Comparison of ENCODE assay signal across 10 cellular contexts in genomic region chr1:181113061-181113695, GRCh38. TPM values are rescaled to one million over a fixed set of nuclear protein-coding genes. Genes with fewer than 3 reads are reported as not detected.
DNase-seq lines count a peak whose midpoint lies in the region; ATAC-seq and TF ChIP-seq lines count a peak whose summit lies in the region.
"Had no signal": no experiment of that assay in that cellular context is flagged by ENCODE, and none has a peak within 500 bp of the region (broad histone marks: within the 10 kb centered on the region; RNA-seq: fewer than 3 reads in every experiment).

No MANE protein-coding gene starts in this region.

- no peak overlapping the region for H2AK5ac ChIP-seq in mesenchymal stem cell (ENCODE audit: low read length, severe bottlenecking)

- H2BK15ac ChIP-seq in mesenchymal stem cell (ENCODE audit: low read depth, poor library complexity, severe bottlenecking) = peak overlapping the region; percentile 83

- no peak overlapping the region for H2BK5ac ChIP-seq in mesenchymal stem cell (ENCODE audit: low read depth, low read length, poor library complexity, severe bottlenecking)

- peak overlapping the region; percentile 15 for H4K91ac ChIP-seq in mesenchymal stem cell (ENCODE audit: low read length)

- no peaks in the 10 kb centered on the region for H3K27me3 ChIP-seq in ACC112 (ENCODE audit: insufficient read depth, low read length)
- H3K27me3 ChIP-seq in mesenchymal stem cell (ENCODE audit: control insufficient read depth in 1 of 2, insufficient read depth in 1 of 2, low read length in 2 of 2) = no peaks in the 10 kb centered on the region

- no peaks in the 10 kb centered on the region for H3K79me2 ChIP-seq in ACC112 (ENCODE audit: control insufficient read depth, insufficient read depth, low read length, unreplicated experiment)

- peaks cover 49% of the 10 kb centered on the region for H3K4me1 ChIP-seq in ACC112 (ENCODE audit: control insufficient read depth, insufficient read depth, low read length, unreplicated experiment)
- peaks cover 21% of the 10 kb centered on the region for H3K4me1 ChIP-seq in mesenchymal stem cell (ENCODE audit: control insufficient read depth, insufficient read depth, low read depth, low read length)

- WGBS in mesenchymal stem cell = 32% methylated on average over 5 of the region's 7 CpGs

- H3K23ac ChIP-seq in mesenchymal stem cell (ENCODE audit: low read length in 2 of 2) = peak overlapping the region in 1 of 2 experiments; percentile 46

- H3K4me2 ChIP-seq in mesenchymal stem cell (ENCODE audit: low read length, poor library complexity, severe bottlenecking) = no peak overlapping the region

- TF ChIP-seq CTCF in choroid plexus epithelial cell (conservative IDR thresholded peaks at IDR 0.05; ENCODE audit: low read depth, low read length) = no peak

- peak overlapping the region; percentile 29 to 64 for H3K4ac ChIP-seq in mesenchymal stem cell (ENCODE audit: low read depth in 1 of 2, low read length in 2 of 2)

- H2BK120ac ChIP-seq in mesenchymal stem cell (ENCODE audit: low read depth, low read length) = peak overlapping the region; percentile 75

- no peaks in the 10 kb centered on the region for H3K9me3 ChIP-seq in mesenchymal stem cell (ENCODE audit: control insufficient read depth, low read length)

- H4K8ac ChIP-seq in mesenchymal stem cell (ENCODE audit: low read length) = peak overlapping the region; percentile 83

- no peak for ATAC-seq in GM19455 (IDR thresholded peaks at IDR 0.05; ENCODE audit: unreplicated experiment)
- no peak for ATAC-seq in GM18861 (IDR thresholded peaks at IDR 0.05; ENCODE audit: unreplicated experiment)
- ATAC-seq: activated CD4-positive, CD25-positive, alpha-beta regulatory T cell treated with anti-CD3 and anti-CD28 coated beads, Interleukin-2, amount 50 U/mL, for 24 hours had no signal

- H3K27ac ChIP-seq in ACC112 (ENCODE audit: low read depth, low read length) = peak overlapping the region; percentile 79
- peak overlapping the region; percentile 6 for H3K27ac ChIP-seq in mesenchymal stem cell (ENCODE audit: low read length, poor library complexity, severe bottlenecking)

- H3K18ac ChIP-seq in mesenchymal stem cell (ENCODE audit: low read depth in 1 of 2, low read length in 2 of 2) = peak overlapping the region; percentile 86 to 92

- peak overlapping the region; percentile 27 for H3K9ac ChIP-seq in mesenchymal stem cell (ENCODE audit: low read length)

- peak overlapping the region; percentile 6 to 57 for H2BK12ac ChIP-seq in mesenchymal stem cell (ENCODE audit: low read length in 2 of 2)

- no peaks in the 10 kb centered on the region for H3K36me3 ChIP-seq in ACC112 (ENCODE audit: insufficient read depth, low read length)
- H3K36me3 ChIP-seq in mesenchymal stem cell (ENCODE audit: control insufficient read depth in 1 of 2, insufficient read depth in 2 of 2, low read depth in 1 of 2, low read length in 2 of 2) = no peaks in the 10 kb centered on the region

- H3K14ac ChIP-seq in mesenchymal stem cell (ENCODE audit: low read length in 2 of 2) = peak overlapping the region in 1 of 2 experiments; percentile 84

- no peaks in the 10 kb centered on the region for H3K79me1 ChIP-seq in mesenchymal stem cell (replicated peaks; ENCODE audit: low read length, poor library complexity, severe bottlenecking)

- H3K4me3 ChIP-seq in ACC112 (ENCODE audit: low read depth, low read length) (no peak overlapping the region), choroid plexus epithelial cell (ENCODE audit: low read depth, low read length) (no peak overlapping the region), mesenchymal stem cell (ENCODE audit: insufficient read depth in 1 of 2, low read depth in 1 of 2, low read length in 2 of 2) (no peak overlapping the region)

- no peak overlapping the region for H2AFZ ChIP-seq in ACC112 (ENCODE audit: low read length, unreplicated experiment)
- H2AFZ ChIP-seq in mesenchymal stem cell (ENCODE audit: low read depth, low read length) = no peak overlapping the region

- DNase-seq in NCI-H1092 treated with DMSO at 0.1 percent for 48 hours (lab: John Stamatoyannopoulos, UW) (peak; percentile 66), choroid plexus epithelial cell (ENCODE audit: low read depth) (peak; percentile 54), mesenchymal stem cell (peak; percentile 73)
- DNase-seq in activated CD4-positive, alpha-beta T cell treated with anti-CD3 and anti-CD28 coated beads for 1 hour = no peak
- DNase-seq in activated CD4-positive, CD25-positive, alpha-beta regulatory T cell (lab: John Stamatoyannopoulos, UW) = no peak
- DNase-seq: CD4-positive, alpha-beta memory T cell had no signal

RNA-seq across cellular contexts. Expression of gene IER5, which starts 24.7 kb away (rescaled TPM):
- 11.3 TPM for polyA plus RNA-seq in mesenchymal stem cell (2013, experiment 1 of 2)
- polyA plus RNA-seq in mesenchymal stem cell (2013, experiment 2 of 2) = 11.5 TPM

Comparison
In these comparisons a context has a peak if more than half of its experiments do, and no peak if none do; other contexts are left out.
1. DNase-seq: peak in NCI-H1092 treated with DMSO at 0.1 percent for 48 hours (single experiment), choroid plexus epithelial cell (single experiment) and mesenchymal stem cell (single experiment); none in activated CD4-positive, alpha-beta T cell treated with anti-CD3 and anti-CD28 coated beads for 1 hour (single experiment) and activated CD4-positive, CD25-positive, alpha-beta regulatory T cell (0 of 4).